Comparison of ENCODE assay signal across 19 cellular contexts in genomic region chr16:82628741-82629140, GRCh38. TPM values are rescaled to one million over a fixed set of nuclear protein-coding genes. Genes with fewer than 3 reads are reported as not detected.
DNase-seq lines count a peak whose midpoint lies in the region; TF ChIP-seq lines count a peak whose summit lies in the region.
"Had no signal": no experiment of that assay in that cellular context is flagged by ENCODE, and none has a peak within 500 bp of the region (broad histone marks: within the 10 kb centered on the region; RNA-seq: fewer than 3 reads in every experiment).

No MANE protein-coding gene starts in this region.

- H3K27ac ChIP-seq in caudate nucleus (ENCODE audit: low read depth, low read length) (no peak overlapping the region), WERI-Rb-1 (no peak overlapping the region)
- H3K27ac ChIP-seq: SK-N-MC had no signal

- no peaks in the 10 kb centered on the region for H3K27me3 Mint-ChIP-seq in osteocyte (ENCODE audit: unreplicated experiment)

- DNase-seq in EH (ENCODE audit: low read depth) = peak; percentile 32
- no peak for DNase-seq in fibroblast of the aortic adventitia (ENCODE audit: low read depth)
- DNase-seq in osteocyte (ENCODE audit: extremely low spot score, unreplicated experiment) = no peak
- no peak for DNase-seq in caudate nucleus (lab: John Stamatoyannopoulos, UW)
- DNase-seq in activated CD8-positive, alpha-beta memory T cell treated with anti-CD3 and anti-CD28 coated beads, Interleukin-2, amount 50 U/mL, for 48 hours = no peak
- no peak for DNase-seq in WERI-Rb-1
- no peak for DNase-seq in SK-N-DZ (ENCODE audit: low spot score)
- DNase-seq: activated CD4-positive, alpha-beta T cell treated with anti-CD3 and anti-CD28 coated beads for 1 hour; BE2C; DND-41; GOT3; immature natural killer cell; NCI-H1436; NCI-H526 treated with DMSO at 0.1 percent for 48 hours; stimulated activated CD8-positive, alpha-beta memory T cell treated with anti-CD3 and anti-CD28 coated beads, Interleukin-4, amount 100 ng/mL, for 48 hours had no signal

- TF ChIP-seq CTCF in WI38 (IDR thresholded peaks at IDR 0.05; ENCODE audit: low read depth, low read length) (no peak), fibroblast of the aortic adventitia (IDR thresholded peaks at IDR 0.05; ENCODE audit: insufficient read depth, low read length) (no peak), osteocyte (IDR thresholded peaks at IDR 0.05) (no peak), WERI-Rb-1 (IDR thresholded peaks at IDR 0.05; ENCODE audit: low read depth, low read length) (no peak)

- H3K36me3 Mint-ChIP-seq in osteocyte (ENCODE audit: unreplicated experiment) = no peaks in the 10 kb centered on the region
- H3K36me3 Mint-ChIP-seq: immature natural killer cell had no signal

- peak overlapping the region; percentile 85 for H3K4me3 Mint-ChIP-seq in osteocyte (ENCODE audit: unreplicated experiment)
- H3K4me3 Mint-ChIP-seq: activated T-helper 1 cell treated with anti-CD3 and anti-CD28 coated beads, Interleukin-12 subunit alpha, Interleukin-12 subunit beta, Interleukin-2, Interleukin-4 antibody, amounts not matched to agents 30 ng/mL and 10 ng/mL and 1 ng/mL, durations not matched to agents 14 hours and 24 hours and 36 hours; immature natural killer cell had no signal

- H3K36me3 ChIP-seq in WERI-Rb-1 = no peaks in the 10 kb centered on the region
- H3K36me3 ChIP-seq: BE2C had no signal

- H3K9me3 Mint-ChIP-seq in osteocyte (ENCODE audit: unreplicated experiment) = no peaks in the 10 kb centered on the region
- H3K9me3 Mint-ChIP-seq: activated T-helper 1 cell treated with anti-CD3 and anti-CD28 coated beads, Interleukin-12 subunit alpha, Interleukin-12 subunit beta, Interleukin-2, Interleukin-4 antibody, amounts not matched to agents 30 ng/mL and 10 ng/mL and 1 ng/mL, durations not matched to agents 14 hours and 24 hours and 36 hours; immature natural killer cell had no signal

- peaks cover 43% of the 10 kb centered on the region for H3K4me1 Mint-ChIP-seq in osteocyte (ENCODE audit: unreplicated experiment)
- H3K4me1 Mint-ChIP-seq: immature natural killer cell had no signal

- H3K9me3 ChIP-seq in WERI-Rb-1 (ENCODE audit: severe bottlenecking) = no peaks in the 10 kb centered on the region

- H3K4me3 ChIP-seq in WI38 (ENCODE audit: low read depth, low read length) (peak overlapping the region; percentile 18), fibroblast of the aortic adventitia (ENCODE audit: low read depth, low read length) (peak overlapping the region; percentile 77), WERI-Rb-1 (ENCODE audit: low read depth, low read length) (no peak overlapping the region)
- H3K4me3 ChIP-seq: SK-N-MC had no signal

- H3K27me3 ChIP-seq in WERI-Rb-1 (ENCODE audit: insufficient read depth, low read depth, severe bottlenecking) = peaks cover 18% of the 10 kb centered on the region
- H3K27me3 ChIP-seq: BE2C had no signal

- peak overlapping the region; percentile 76 for H3K27ac Mint-ChIP-seq in osteocyte (ENCODE audit: unreplicated experiment)
- H3K27ac Mint-ChIP-seq: activated T-helper 1 cell treated with anti-CD3 and anti-CD28 coated beads, Interleukin-12 subunit alpha, Interleukin-12 subunit beta, Interleukin-2, Interleukin-4 antibody, amounts not matched to agents 30 ng/mL and 10 ng/mL and 1 ng/mL, durations not matched to agents 14 hours and 24 hours and 36 hours; immature natural killer cell had no signal

RNA-seq across cellular contexts. Expression of gene CDH13, which starts 2.0 kb away (rescaled TPM):
- total RNA-seq in fibroblast of the aortic adventitia (ENCODE audit: low replicate concordance) (55.7 and 58.0 TPM in 2 replicates), osteocyte (27.0 and 30.7 TPM in 2 replicates)
- not detected in 2 replicates for polyA plus RNA-seq in SK-N-DZ (2014; cell fraction: cytosol; rRNA removed)
- polyA plus RNA-seq in SK-N-DZ (2014; cell fraction: nucleus; rRNA removed) = 0.01 TPM in 1 of 2 replicates, not detected in the other
- total RNA-seq: activated T-helper 1 cell treated with anti-CD3 and anti-CD28 coated beads, Interleukin-12 subunit alpha, Interleukin-12 subunit beta, Interleukin-2, Interleukin-4 antibody, amounts not matched to agents 30 ng/mL and 10 ng/mL and 1 ng/mL, durations not matched to agents 14 hours and 24 hours and 36 hours; HT-29 had no signal
- polyA plus RNA-seq: immature natural killer cell had no signal
